In genomic region chr14:106200539-106201310, GRCh38 we compare ENCODE assay signal across 1 cellular context.
TF ChIP-seq lines count a peak whose summit lies in the region.

No MANE protein-coding gene starts in this region.

TF ChIP-seq in HepG2, 621 proteins besides CTCF, POLR2A, EP300 and RAD21:
- TF ChIP-seq FOXC1 (CRISPR knock-in tag; IDR thresholded peaks at IDR 0.05; ENCODE audit: borderline replicate concordance): no peak
- TF ChIP-seq U2AF1 (optimal IDR thresholded peaks at IDR 0.05; ENCODE audit: low read depth, low read length): no peak
- no peak for TF ChIP-seq RELA (CRISPR knock-in tag; IDR thresholded peaks at IDR 0.05)
- no peak for TF ChIP-seq SIN3A (IDR thresholded peaks at IDR 0.05; ENCODE audit: borderline replicate concordance, low read depth, low read length)
- TF ChIP-seq PHF5A (CRISPR knock-in tag; IDR thresholded peaks at IDR 0.05; ENCODE audit: low read depth, unreplicated experiment): no peak
- no peak for TF ChIP-seq ZNF329 (CRISPR knock-in tag; IDR thresholded peaks at IDR 0.05; ENCODE audit: low read depth)
- TF ChIP-seq EEA1 (CRISPR knock-in tag; IDR thresholded peaks at IDR 0.05; ENCODE audit: borderline replicate concordance): no peak
